Comparison of ENCODE assay signal across 1 cellular context in the genomic region with DNA sequence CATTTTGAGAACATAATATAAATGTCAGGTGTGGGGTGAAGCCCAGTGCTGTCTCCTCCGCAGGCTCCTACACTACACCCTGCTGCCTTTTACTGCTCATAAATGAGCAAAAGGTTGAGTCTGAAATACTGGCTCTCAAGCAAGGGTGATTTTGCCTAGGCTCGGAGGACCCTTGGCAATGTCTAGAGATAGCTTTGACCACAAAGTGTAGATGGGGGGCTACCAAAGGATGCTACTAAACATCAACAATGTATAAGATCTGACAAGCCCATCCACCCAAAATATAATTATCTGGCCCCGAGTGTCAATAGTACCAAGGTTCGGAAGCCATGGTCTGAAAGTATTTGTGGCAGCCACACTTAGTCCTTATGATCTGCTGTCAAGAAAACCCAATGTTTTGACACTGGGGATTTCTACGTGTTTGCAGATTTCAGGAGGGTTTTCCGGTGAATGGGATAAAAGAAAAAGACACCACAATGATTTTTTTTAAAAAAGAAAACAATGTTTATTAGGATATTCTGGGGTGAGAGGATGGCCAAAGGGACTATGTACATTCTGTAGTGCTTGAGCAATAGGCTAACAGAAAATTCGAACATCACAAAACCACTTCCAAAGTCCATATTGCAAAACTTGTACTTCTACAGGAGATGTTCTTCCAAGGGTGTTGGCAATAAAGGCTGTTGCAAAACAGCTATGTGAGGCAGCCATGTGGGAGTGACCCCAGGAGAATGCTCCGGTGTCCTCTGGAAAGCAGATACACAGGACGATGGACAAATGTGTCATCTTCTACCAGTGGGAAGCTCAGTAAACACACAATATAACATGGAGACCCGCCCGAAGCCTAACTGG.
TF ChIP-seq lines count a peak whose summit lies in the region.

No MANE protein-coding gene starts in this region.

TF ChIP-seq in HepG2, 621 proteins besides CTCF, POLR2A, EP300 and RAD21 (continued from another document):
- TF ChIP-seq, protein P1, sequence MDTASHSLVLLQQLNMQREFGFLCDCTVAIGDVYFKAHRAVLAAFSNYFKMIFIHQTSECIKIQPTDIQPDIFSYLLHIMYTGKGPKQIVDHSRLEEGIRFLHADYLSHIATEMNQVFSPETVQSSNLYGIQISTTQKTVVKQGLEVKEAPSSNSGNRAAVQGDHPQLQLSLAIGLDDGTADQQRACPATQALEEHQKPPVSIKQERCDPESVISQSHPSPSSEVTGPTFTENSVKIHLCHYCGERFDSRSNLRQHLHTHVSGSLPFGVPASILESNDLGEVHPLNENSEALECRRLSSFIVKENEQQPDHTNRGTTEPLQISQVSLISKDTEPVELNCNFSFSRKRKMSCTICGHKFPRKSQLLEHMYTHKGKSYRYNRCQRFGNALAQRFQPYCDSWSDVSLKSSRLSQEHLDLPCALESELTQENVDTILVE (CRISPR knock-in tag; IDR thresholded peaks at IDR 0.05) = peak; percentile 82
- TF ChIP-seq, protein P2, sequence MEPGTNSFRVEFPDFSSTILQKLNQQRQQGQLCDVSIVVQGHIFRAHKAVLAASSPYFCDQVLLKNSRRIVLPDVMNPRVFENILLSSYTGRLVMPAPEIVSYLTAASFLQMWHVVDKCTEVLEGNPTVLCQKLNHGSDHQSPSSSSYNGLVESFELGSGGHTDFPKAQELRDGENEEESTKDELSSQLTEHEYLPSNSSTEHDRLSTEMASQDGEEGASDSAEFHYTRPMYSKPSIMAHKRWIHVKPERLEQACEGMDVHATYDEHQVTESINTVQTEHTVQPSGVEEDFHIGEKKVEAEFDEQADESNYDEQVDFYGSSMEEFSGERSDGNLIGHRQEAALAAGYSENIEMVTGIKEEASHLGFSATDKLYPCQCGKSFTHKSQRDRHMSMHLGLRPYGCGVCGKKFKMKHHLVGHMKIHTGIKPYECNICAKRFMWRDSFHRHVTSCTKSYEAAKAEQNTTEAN (CRISPR knock-in tag; conservative IDR thresholded peaks at IDR 0.05) = no peak
- no peak for TF ChIP-seq MAF1 (CRISPR knock-in tag; IDR thresholded peaks at IDR 0.05; ENCODE audit: borderline replicate concordance)
- TF ChIP-seq ZNF773 (CRISPR knock-in tag; IDR thresholded peaks at IDR 0.05; ENCODE audit: borderline replicate concordance) = no peak
- TF ChIP-seq ZNF75D (CRISPR knock-in tag; IDR thresholded peaks at IDR 0.05; ENCODE audit: borderline replicate concordance) = no peak
- no peak for TF ChIP-seq PTBP1 (IDR thresholded peaks at IDR 0.05; ENCODE audit: low read depth, low read length, poor library complexity, severe bottlenecking)
- TF ChIP-seq ZNF160 (CRISPR knock-in tag; IDR thresholded peaks at IDR 0.05) = peak; percentile 63
- no peak for TF ChIP-seq ZNF17 (CRISPR knock-in tag; IDR thresholded peaks at IDR 0.05)
- TF ChIP-seq, protein P3, sequence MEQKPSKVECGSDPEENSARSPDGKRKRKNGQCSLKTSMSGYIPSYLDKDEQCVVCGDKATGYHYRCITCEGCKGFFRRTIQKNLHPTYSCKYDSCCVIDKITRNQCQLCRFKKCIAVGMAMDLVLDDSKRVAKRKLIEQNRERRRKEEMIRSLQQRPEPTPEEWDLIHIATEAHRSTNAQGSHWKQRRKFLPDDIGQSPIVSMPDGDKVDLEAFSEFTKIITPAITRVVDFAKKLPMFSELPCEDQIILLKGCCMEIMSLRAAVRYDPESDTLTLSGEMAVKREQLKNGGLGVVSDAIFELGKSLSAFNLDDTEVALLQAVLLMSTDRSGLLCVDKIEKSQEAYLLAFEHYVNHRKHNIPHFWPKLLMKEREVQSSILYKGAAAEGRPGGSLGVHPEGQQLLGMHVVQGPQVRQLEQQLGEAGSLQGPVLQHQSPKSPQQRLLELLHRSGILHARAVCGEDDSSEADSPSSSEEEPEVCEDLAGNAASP (CRISPR knock-in tag; IDR thresholded peaks at IDR 0.05; ENCODE audit: borderline replicate concordance) = peak; percentile 89; the same call in 1 of the 2 replicates
- TF ChIP-seq KLF16 (CRISPR knock-in tag; IDR thresholded peaks at IDR 0.05) = peak in 1 of 2 experiments; percentile 97; a peak in 2 of 4 replicates
- no peak for TF ChIP-seq ZFX (CRISPR knock-in tag; IDR thresholded peaks at IDR 0.05; ENCODE audit: low read depth)
- 0 out of 2 replicates have a peak, but pooled peaks have one; percentile 17 for TF ChIP-seq ELF1 (CRISPR knock-in tag; IDR thresholded peaks at IDR 0.05)
- no peak for TF ChIP-seq ARNT (IDR thresholded peaks at IDR 0.05)
- TF ChIP-seq TBP (CRISPR knock-in tag; IDR thresholded peaks at IDR 0.05) = no peak
- 0 out of 2 replicates have a peak, but pooled peaks have one; percentile 47 for TF ChIP-seq ZMAT3 (CRISPR knock-in tag; conservative IDR thresholded peaks at IDR 0.05)
- TF ChIP-seq ZSCAN29 (CRISPR knock-in tag; conservative IDR thresholded peaks at IDR 0.05) = no peak
- no peak for TF ChIP-seq EEA1 (CRISPR knock-in tag; IDR thresholded peaks at IDR 0.05; ENCODE audit: borderline replicate concordance)
- no peak for TF ChIP-seq ZFP36L2 (CRISPR knock-in tag; IDR thresholded peaks at IDR 0.05)
- TF ChIP-seq ZNF441 (CRISPR knock-in tag; IDR thresholded peaks at IDR 0.05; ENCODE audit: borderline replicate concordance) = peak; percentile 50; the same call in 1 of the 2 replicates
- no peak for TF ChIP-seq TMF1 (CRISPR knock-in tag; IDR thresholded peaks at IDR 0.05; ENCODE audit: low read depth)
- peak in 1 of 2 experiments; percentile 71; a peak in 3 of 4 replicates for TF ChIP-seq NR2F1 (CRISPR knock-in tag; IDR thresholded peaks at IDR 0.05)
- no peak for TF ChIP-seq ZNF570 (CRISPR knock-in tag; IDR thresholded peaks at IDR 0.05; ENCODE audit: borderline replicate concordance)
- peak; percentile 90 for TF ChIP-seq NFIC (IDR thresholded peaks at IDR 0.05; ENCODE audit: low read length)
- TF ChIP-seq ZSCAN22 (CRISPR knock-in tag; IDR thresholded peaks at IDR 0.05) = no peak
- TF ChIP-seq, protein P4, sequence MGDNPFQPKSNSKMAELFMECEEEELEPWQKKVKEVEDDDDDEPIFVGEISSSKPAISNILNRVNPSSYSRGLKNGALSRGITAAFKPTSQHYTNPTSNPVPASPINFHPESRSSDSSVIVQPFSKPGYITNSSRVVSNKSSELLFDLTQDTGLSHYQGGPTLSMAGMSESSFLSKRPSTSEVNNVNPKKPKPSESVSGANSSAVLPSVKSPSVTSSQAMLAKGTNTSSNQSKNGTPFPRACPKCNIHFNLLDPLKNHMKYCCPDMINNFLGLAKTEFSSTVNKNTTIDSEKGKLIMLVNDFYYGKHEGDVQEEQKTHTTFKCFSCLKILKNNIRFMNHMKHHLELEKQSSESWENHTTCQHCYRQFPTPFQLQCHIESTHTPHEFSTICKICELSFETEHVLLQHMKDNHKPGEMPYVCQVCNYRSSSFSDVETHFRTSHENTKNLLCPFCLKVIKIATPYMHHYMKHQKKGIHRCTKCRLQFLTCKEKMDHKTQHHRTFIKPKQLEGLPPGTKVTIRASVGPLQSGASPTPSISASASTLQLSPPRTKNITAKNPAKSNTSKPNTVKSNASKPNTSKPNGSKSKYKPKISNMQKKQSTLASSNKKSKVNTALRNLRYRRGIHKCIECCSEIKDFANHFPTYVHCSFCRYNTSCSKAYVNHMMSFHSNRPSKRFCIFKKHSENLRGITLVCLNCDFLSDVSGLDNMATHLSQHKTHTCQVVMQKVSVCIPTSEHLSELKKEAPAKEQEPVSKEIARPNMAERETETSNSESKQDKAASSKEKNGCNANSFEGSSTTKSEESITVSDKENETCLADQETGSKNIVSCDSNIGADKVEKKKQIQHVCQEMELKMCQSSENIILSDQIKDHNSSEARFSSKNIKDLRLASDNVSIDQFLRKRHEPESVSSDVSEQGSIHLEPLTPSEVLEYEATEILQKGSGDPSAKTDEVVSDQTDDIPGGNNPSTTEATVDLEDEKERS (CRISPR knock-in tag; IDR thresholded peaks at IDR 0.05) = peak; percentile 93
- no peak for TF ChIP-seq NAIF1 (CRISPR knock-in tag; IDR thresholded peaks at IDR 0.05; ENCODE audit: borderline replicate concordance)
- TF ChIP-seq, protein P5, sequence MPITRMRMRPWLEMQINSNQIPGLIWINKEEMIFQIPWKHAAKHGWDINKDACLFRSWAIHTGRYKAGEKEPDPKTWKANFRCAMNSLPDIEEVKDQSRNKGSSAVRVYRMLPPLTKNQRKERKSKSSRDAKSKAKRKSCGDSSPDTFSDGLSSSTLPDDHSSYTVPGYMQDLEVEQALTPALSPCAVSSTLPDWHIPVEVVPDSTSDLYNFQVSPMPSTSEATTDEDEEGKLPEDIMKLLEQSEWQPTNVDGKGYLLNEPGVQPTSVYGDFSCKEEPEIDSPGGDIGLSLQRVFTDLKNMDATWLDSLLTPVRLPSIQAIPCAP (CRISPR knock-in tag; IDR thresholded peaks at IDR 0.05; ENCODE audit: low read depth) = no peak
- no peak for TF ChIP-seq KMT2A (CRISPR knock-in tag; IDR thresholded peaks at IDR 0.05)
- TF ChIP-seq ZNF274 (CRISPR knock-in tag; IDR thresholded peaks at IDR 0.05) = no peak
- peak; percentile 67; the same call in 1 of the 2 replicates for TF ChIP-seq SP5 (CRISPR knock-in tag; IDR thresholded peaks at IDR 0.05; ENCODE audit: borderline replicate concordance, low read depth)
- 0 out of 2 replicates have a peak, but pooled peaks have one; percentile 38 for TF ChIP-seq TCF7L2 (IDR thresholded peaks at IDR 0.05; ENCODE audit: low read depth, low read length)
- TF ChIP-seq HCFC1 (IDR thresholded peaks at IDR 0.05; ENCODE audit: low read depth, low read length) = no peak
- TF ChIP-seq, protein P6, sequence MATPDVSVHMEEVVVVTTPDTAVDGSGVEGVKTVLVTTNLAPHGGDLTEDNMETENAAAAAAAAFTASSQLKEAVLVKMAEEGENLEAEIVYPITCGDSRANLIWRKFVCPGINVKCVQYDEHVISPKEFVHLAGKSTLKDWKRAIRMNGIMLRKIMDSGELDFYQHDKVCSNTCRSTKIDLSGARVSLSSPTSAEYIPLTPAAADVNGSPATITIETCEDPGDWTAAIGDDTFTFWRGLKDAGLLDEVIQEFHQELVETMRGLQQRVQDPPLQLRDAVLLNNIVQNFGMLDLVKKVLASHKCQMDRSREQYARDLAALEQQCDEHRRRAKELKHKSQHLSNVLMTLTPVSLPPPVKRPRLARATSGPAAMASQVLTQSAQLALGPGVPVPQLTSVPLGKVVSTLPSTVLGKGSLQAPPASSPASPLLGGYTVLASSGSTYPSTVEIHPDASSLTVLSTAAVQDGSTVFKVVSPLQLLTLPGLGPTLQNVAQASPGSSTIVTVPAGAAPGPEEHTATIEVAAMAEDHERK (CRISPR knock-in tag; IDR thresholded peaks at IDR 0.05; ENCODE audit: low read depth) = no peak
- no peak for TF ChIP-seq NFE2L2 (IDR thresholded peaks at IDR 0.05; ENCODE audit: low read length)
- TF ChIP-seq SMAD1 (CRISPR knock-in tag; IDR thresholded peaks at IDR 0.05; ENCODE audit: borderline replicate concordance, low read depth) = no peak
- peak; percentile 39; the same call in 1 of the 2 replicates for TF ChIP-seq ZNF350 (CRISPR knock-in tag; IDR thresholded peaks at IDR 0.05; ENCODE audit: borderline replicate concordance, low read depth)
- TF ChIP-seq ZMYM3 (CRISPR knock-in tag; IDR thresholded peaks at IDR 0.05) = peak; percentile 43; the same call in 1 of the 2 replicates
- TF ChIP-seq NCOA2 (CRISPR knock-in tag; IDR thresholded peaks at IDR 0.05) = peak; percentile 95
- no peak for TF ChIP-seq NR3C1 (CRISPR knock-in tag; IDR thresholded peaks at IDR 0.05)
- no peak for TF ChIP-seq ARHGAP35 (CRISPR knock-in tag; IDR thresholded peaks at IDR 0.05; ENCODE audit: borderline replicate concordance)
- TF ChIP-seq, protein P7, sequence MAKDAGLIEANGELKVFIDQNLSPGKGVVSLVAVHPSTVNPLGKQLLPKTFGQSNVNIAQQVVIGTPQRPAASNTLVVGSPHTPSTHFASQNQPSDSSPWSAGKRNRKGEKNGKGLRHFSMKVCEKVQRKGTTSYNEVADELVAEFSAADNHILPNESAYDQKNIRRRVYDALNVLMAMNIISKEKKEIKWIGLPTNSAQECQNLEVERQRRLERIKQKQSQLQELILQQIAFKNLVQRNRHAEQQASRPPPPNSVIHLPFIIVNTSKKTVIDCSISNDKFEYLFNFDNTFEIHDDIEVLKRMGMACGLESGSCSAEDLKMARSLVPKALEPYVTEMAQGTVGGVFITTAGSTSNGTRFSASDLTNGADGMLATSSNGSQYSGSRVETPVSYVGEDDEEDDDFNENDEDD (CRISPR knock-in tag; IDR thresholded peaks at IDR 0.05; ENCODE audit: borderline replicate concordance) = peak; percentile 61; the same call in 1 of the 2 replicates
- TF ChIP-seq ZNF33A (CRISPR knock-in tag; IDR thresholded peaks at IDR 0.05; ENCODE audit: borderline replicate concordance) = no peak
- TF ChIP-seq ZNF431 (CRISPR knock-in tag; IDR thresholded peaks at IDR 0.05; ENCODE audit: borderline replicate concordance, low read depth) = 0 out of 2 replicates have a peak, but pooled peaks have one; percentile 45
- 0 out of 2 replicates have a peak, but pooled peaks have one; percentile 38 for TF ChIP-seq BORCS8-MEF2B (CRISPR knock-in tag; IDR thresholded peaks at IDR 0.05)
- no peak for TF ChIP-seq GZF1 (CRISPR knock-in tag; IDR thresholded peaks at IDR 0.05)
- TF ChIP-seq ATF1 (CRISPR knock-in tag; IDR thresholded peaks at IDR 0.05) = peak; percentile 67
- no peak for TF ChIP-seq ZNF354B (CRISPR knock-in tag; IDR thresholded peaks at IDR 0.05)
- TF ChIP-seq HOXA9 (CRISPR knock-in tag; IDR thresholded peaks at IDR 0.05; ENCODE audit: borderline replicate concordance) = no peak
- TF ChIP-seq, protein P8, sequence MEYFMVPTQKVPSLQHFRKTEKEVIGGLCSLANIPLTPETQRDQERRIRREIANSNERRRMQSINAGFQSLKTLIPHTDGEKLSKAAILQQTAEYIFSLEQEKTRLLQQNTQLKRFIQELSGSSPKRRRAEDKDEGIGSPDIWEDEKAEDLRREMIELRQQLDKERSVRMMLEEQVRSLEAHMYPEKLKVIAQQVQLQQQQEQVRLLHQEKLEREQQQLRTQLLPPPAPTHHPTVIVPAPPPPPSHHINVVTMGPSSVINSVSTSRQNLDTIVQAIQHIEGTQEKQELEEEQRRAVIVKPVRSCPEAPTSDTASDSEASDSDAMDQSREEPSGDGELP (IDR thresholded peaks at IDR 0.05; ENCODE audit: borderline replicate concordance, low read depth) = peak; percentile 61; the same call in 1 of the 2 replicates
- no peak for TF ChIP-seq MAFG (CRISPR knock-in tag; IDR thresholded peaks at IDR 0.05)
- TF ChIP-seq, protein P9, sequence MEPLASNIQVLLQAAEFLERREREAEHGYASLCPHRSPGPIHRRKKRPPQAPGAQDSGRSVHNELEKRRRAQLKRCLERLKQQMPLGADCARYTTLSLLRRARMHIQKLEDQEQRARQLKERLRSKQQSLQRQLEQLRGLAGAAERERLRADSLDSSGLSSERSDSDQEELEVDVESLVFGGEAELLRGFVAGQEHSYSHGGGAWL (CRISPR knock-in tag; IDR thresholded peaks at IDR 0.05) = no peak
- TF ChIP-seq PHF8 (CRISPR knock-in tag; IDR thresholded peaks at IDR 0.05) = no peak
- TF ChIP-seq GTF2F1 (IDR thresholded peaks at IDR 0.05; ENCODE audit: low read length) = no peak
- TF ChIP-seq ZNF34 (CRISPR knock-in tag; IDR thresholded peaks at IDR 0.05; ENCODE audit: borderline replicate concordance) = no peak
- TF ChIP-seq ZNF766 (CRISPR knock-in tag; IDR thresholded peaks at IDR 0.05; ENCODE audit: borderline replicate concordance) = no peak; the same call in 1 of the 2 replicates
